9 cellular contexts compared by ENCODE assay signal in the genomic region with DNA sequence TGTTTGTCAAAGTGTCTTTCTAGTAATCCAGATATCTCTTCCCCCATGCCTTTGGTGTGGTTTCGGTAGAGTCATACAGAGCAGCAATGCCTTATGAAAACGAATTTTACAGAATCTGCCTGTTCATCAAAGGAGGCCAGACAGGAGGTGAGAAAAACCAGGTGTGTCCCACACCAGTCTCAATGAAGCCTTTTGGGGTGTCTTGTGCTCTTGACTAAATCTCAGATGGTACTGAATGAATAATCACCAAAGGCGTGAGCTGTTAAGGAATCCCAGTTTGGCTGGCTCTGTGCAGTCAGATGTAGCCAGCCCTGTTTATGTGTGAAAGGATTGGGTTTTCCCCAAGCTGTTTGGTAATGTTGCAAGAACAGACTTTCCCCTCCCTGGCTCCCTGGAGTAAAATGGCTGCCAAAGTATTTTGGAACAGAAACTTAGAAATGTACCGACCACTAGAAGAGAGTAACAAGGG.
DNase-seq lines count a peak whose midpoint lies in the region; ATAC-seq, FAIRE-seq and TF ChIP-seq lines count a peak whose summit lies in the region.
"Had no signal": no experiment of that assay in that cellular context is flagged by ENCODE, and none has a peak within 500 bp of the region (broad histone marks: within the 10 kb centered on the region; RNA-seq: fewer than 3 reads in every experiment).

No MANE protein-coding gene starts in this region.

- peak overlapping the region; percentile 35; the same call in 1 of the 2 replicates for H3K4me2 ChIP-seq in GM12878 (ENCODE audit: control insufficient read depth, insufficient read depth)
- no peak overlapping the region for H3K4me2 ChIP-seq in PC-9

- peaks cover 17% of the 10 kb centered on the region for H3F3A ChIP-seq in PC-9 (ENCODE audit: insufficient read depth, low read depth)

- 0% methylated on average over 4 of the region's 4 CpGs for WGBS in GM12878 (ENCODE audit: insufficient coverage, insufficient replicate concordance, low lambda C conversion rate, missing lambda C conversion rate)

- H3K9me3 ChIP-seq in GM12878 (replicated peaks; ENCODE audit: control insufficient read depth, insufficient read depth, low read length) (no peaks in the 10 kb centered on the region), PC-9 (ENCODE audit: insufficient read depth, low read depth) (peaks cover 7% of the 10 kb centered on the region)

- DNase-seq in AG10803 (ENCODE audit: low read depth) (peak; percentile 89), HK-2 (ENCODE audit: unreplicated experiment) (peak; percentile 38), GM12878 (ENCODE audit: low read depth, low spot score) (peak; percentile 40), pons (ENCODE audit: low spot score) (peak; percentile 21), GM19239 (ENCODE audit: insufficient read length, low spot score) (no peak), COLO829 (ENCODE audit: low spot score) (no peak), PC-9 (no peak)

- intact Hi-C loops in GM12878 (cut with micrococcal nuclease; ENCODE audit: unreplicated experiment), result no loop called here
- intact Hi-C loops in PC-9 (cut with micrococcal nuclease; ENCODE audit: unreplicated experiment), result no loop called here

- no peak for TF ChIP-seq RAD21 in GM12878 (IDR thresholded peaks at IDR 0.05; ENCODE audit: insufficient read depth, low read depth, low read length)

- no peaks in the 10 kb centered on the region for H3K79me2 ChIP-seq in GM12878 (ENCODE audit: control insufficient read depth, insufficient read depth, low read length)
- H3K79me2 ChIP-seq in PC-9 (ENCODE audit: low read depth), result no peaks in the 10 kb centered on the region

- H3K9me2 ChIP-seq in PC-9 (ENCODE audit: insufficient read depth), result no peaks in the 10 kb centered on the region

- H2AFZ ChIP-seq in GM12878 (ENCODE audit: control insufficient read depth, low read depth, low read length), result no peak overlapping the region
- H2AFZ ChIP-seq in PC-9, result no peak overlapping the region

- H3K36me3 ChIP-seq in GM12878 (ENCODE audit: control insufficient read depth in 2 of 2, insufficient read depth in 2 of 2, low read length in 1 of 2) (no peaks in the 10 kb centered on the region), PC-9 (ENCODE audit: low read depth) (peaks cover 4% of the 10 kb centered on the region; the same call in 1 of the 2 replicates)

- SMC1A ChIA-PET in GM12878 (lab: Charles Lee; ENCODE audit: uncharacterized antibody, unreplicated experiment), result interaction anchor here (1.1 to 1.7 kb wide), 3 partner anchors 8 to 159 kb away, joined by 3 to 5 read pairs (median 3); no protein-coding TSS in a partner anchor

- TF ChIP-seq POLR2A in GM12878 (IDR thresholded peaks at IDR 0.05; ENCODE audit: low read depth, low read length), result no peak

- H3K27ac ChIP-seq in GM12878 (ENCODE audit: control insufficient read depth, insufficient read depth) (no peak overlapping the region), PC-9 (no peak overlapping the region)

- TF ChIP-seq EP300 in GM12878 (IDR thresholded peaks at IDR 0.05; ENCODE audit: borderline replicate concordance in 1 of 2, control insufficient read depth in 1 of 2, low read depth in 2 of 2, low read length in 2 of 2), result no peak

- no peaks in the 10 kb centered on the region for H3K4me1 ChIP-seq in GM12878 (ENCODE audit: control insufficient read depth, insufficient read depth, low read length)
- H3K4me1 ChIP-seq in PC-9 (replicated peaks; ENCODE audit: insufficient read depth), result peaks cover 23% of the 10 kb centered on the region

- ATAC-seq in GM19468 (IDR thresholded peaks at IDR 0.05; ENCODE audit: extremely low read depth, unreplicated experiment) (peak; percentile 55), GM12878 (peak; percentile 95)

- no peak for TF ChIP-seq CTCF in AG10803 (conservative IDR thresholded peaks at IDR 0.05; ENCODE audit: low read length)
- TF ChIP-seq CTCF in GM12878 (IDR thresholded peaks at IDR 0.05 in 2 of 3, conservative IDR thresholded peaks at IDR 0.05 in 1 of 3; ENCODE audit: control insufficient read depth in 2 of 3, extremely low read depth in 1 of 3, insufficient read depth in 1 of 3, low read depth in 3 of 3, low read length in 3 of 3), result no peak
- no peak for TF ChIP-seq CTCF in PC-9 (conservative IDR thresholded peaks at IDR 0.05)

- RAD21 ChIA-PET in GM12878 (lab: Charles Lee; ENCODE audit: unreplicated experiment), result no interaction called here

- H3K9ac ChIP-seq in GM12878 (ENCODE audit: control insufficient read depth, insufficient read depth, low read length), result no peak overlapping the region

- BruUV-seq in GM12878 (replicated peaks; lab: Mats Ljungman, UMichigan) (no TSS peak), PC-9 (replicated peaks; lab: Mats Ljungman, UMichigan) (no TSS peak)

- POLR2A ChIA-PET in GM12878 (lab: Charles Lee) (no interaction called here), PC-9 (lab: Charles Lee; ENCODE audit: unreplicated experiment) (no interaction called here)

- H3K27me3 ChIP-seq in GM12878 (replicated peaks in 1 of 2; ENCODE audit: control insufficient read depth in 2 of 2, insufficient read depth in 2 of 2, low read length in 1 of 2), result no peaks in the 10 kb centered on the region
- no peaks in the 10 kb centered on the region for H3K27me3 ChIP-seq in PC-9 (ENCODE audit: insufficient read depth, low read depth)

- FAIRE-seq in GM12878 (lab: Jason Lieb, UNC) (peak; percentile 85), GM19239 (lab: Jason Lieb, UNC) (no peak)

- in situ Hi-C loops in GM12878 (cut with MboI), result no loop called here

- H3K4me3 ChIP-seq in AG10803 (ENCODE audit: low read length) (no peak overlapping the region), GM12878 (no peak overlapping the region), PC-9 (no peak overlapping the region)
- H3K4me3 ChIP-seq: skin epidermis had no signal

- CTCF ChIA-PET in GM12878 (lab: Yijun Ruan, JAX), result interaction anchor here (1.5 kb wide), 1 partner anchor 39 kb away, joined by 5 read pairs; no protein-coding TSS in a partner anchor
- CTCF ChIA-PET in PC-9 (lab: Charles Lee), result no interaction called here

- H4K20me1 ChIP-seq in GM12878 (ENCODE audit: control insufficient read depth, insufficient read depth) (no peaks in the 10 kb centered on the region), PC-9 (ENCODE audit: insufficient read depth) (no peaks in the 10 kb centered on the region)

TF ChIP-seq in GM12878, 131 proteins besides CTCF, POLR2A, EP300 and RAD21 (continues in another document):
- TF ChIP-seq PAX5 (IDR thresholded peaks at IDR 0.05; ENCODE audit: borderline replicate concordance, low read depth, low read length) (peak; percentile 48; the same call in 1 of the 2 replicates), GATAD2B (conservative IDR thresholded peaks at IDR 0.05; ENCODE audit: low read depth) (0 out of 2 replicates have a peak, but pooled peaks have one; percentile 46), GABPA (IDR thresholded peaks at IDR 0.05; ENCODE audit: low read depth) (no peak; the same call in none of the 2 replicates), SIX5 (IDR thresholded peaks at IDR 0.05; ENCODE audit: low read depth, low read length, severe bottlenecking) (no peak), BRCA1 (IDR thresholded peaks at IDR 0.05; ENCODE audit: low read depth, low read length) (no peak), RB1 (IDR thresholded peaks at IDR 0.05; ENCODE audit: borderline replicate concordance) (no peak), RAD51 (IDR thresholded peaks at IDR 0.05) (no peak)
- TF ChIP-seq, protein P1, sequence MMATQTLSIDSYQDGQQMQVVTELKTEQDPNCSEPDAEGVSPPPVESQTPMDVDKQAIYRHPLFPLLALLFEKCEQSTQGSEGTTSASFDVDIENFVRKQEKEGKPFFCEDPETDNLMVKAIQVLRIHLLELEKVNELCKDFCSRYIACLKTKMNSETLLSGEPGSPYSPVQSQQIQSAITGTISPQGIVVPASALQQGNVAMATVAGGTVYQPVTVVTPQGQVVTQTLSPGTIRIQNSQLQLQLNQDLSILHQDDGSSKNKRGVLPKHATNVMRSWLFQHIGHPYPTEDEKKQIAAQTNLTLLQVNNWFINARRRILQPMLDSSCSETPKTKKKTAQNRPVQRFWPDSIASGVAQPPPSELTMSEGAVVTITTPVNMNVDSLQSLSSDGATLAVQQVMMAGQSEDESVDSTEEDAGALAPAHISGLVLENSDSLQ (IDR thresholded peaks at IDR 0.05), result peak; percentile 69
- TF ChIP-seq, protein P2, sequence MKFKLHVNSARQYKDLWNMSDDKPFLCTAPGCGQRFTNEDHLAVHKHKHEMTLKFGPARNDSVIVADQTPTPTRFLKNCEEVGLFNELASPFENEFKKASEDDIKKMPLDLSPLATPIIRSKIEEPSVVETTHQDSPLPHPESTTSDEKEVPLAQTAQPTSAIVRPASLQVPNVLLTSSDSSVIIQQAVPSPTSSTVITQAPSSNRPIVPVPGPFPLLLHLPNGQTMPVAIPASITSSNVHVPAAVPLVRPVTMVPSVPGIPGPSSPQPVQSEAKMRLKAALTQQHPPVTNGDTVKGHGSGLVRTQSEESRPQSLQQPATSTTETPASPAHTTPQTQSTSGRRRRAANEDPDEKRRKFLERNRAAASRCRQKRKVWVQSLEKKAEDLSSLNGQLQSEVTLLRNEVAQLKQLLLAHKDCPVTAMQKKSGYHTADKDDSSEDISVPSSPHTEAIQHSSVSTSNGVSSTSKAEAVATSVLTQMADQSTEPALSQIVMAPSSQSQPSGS (IDR thresholded peaks at IDR 0.05; ENCODE audit: low read length), result peak; percentile 92
- TF ChIP-seq, protein P3, sequence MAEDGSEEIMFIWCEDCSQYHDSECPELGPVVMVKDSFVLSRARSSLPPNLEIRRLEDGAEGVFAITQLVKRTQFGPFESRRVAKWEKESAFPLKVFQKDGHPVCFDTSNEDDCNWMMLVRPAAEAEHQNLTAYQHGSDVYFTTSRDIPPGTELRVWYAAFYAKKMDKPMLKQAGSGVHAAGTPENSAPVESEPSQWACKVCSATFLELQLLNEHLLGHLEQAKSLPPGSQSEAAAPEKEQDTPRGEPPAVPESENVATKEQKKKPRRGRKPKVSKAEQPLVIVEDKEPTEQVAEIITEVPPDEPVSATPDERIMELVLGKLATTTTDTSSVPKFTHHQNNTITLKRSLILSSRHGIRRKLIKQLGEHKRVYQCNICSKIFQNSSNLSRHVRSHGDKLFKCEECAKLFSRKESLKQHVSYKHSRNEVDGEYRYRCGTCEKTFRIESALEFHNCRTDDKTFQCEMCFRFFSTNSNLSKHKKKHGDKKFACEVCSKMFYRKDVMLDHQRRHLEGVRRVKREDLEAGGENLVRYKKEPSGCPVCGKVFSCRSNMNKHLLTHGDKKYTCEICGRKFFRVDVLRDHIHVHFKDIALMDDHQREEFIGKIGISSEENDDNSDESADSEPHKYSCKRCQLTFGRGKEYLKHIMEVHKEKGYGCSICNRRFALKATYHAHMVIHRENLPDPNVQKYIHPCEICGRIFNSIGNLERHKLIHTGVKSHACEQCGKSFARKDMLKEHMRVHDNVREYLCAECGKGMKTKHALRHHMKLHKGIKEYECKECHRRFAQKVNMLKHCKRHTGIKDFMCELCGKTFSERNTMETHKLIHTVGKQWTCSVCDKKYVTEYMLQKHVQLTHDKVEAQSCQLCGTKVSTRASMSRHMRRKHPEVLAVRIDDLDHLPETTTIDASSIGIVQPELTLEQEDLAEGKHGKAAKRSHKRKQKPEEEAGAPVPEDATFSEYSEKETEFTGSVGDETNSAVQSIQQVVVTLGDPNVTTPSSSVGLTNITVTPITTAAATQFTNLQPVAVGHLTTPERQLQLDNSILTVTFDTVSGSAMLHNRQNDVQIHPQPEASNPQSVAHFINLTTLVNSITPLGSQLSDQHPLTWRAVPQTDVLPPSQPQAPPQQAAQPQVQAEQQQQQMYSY (CRISPR knock-in tag; IDR thresholded peaks at IDR 0.05), result no peak

Comparison
In these comparisons a context has a peak if more than half of its experiments do, and no peak if none do; other contexts are left out.
1. DNase-seq: peak in AG10803 (single experiment), HK-2 (single experiment), GM12878 (single experiment) and pons (single experiment); none in GM19239 (single experiment), COLO829 (single experiment) and PC-9 (0 of 2).